ENCODE assay signal across 10 cellular contexts in the genomic region with DNA sequence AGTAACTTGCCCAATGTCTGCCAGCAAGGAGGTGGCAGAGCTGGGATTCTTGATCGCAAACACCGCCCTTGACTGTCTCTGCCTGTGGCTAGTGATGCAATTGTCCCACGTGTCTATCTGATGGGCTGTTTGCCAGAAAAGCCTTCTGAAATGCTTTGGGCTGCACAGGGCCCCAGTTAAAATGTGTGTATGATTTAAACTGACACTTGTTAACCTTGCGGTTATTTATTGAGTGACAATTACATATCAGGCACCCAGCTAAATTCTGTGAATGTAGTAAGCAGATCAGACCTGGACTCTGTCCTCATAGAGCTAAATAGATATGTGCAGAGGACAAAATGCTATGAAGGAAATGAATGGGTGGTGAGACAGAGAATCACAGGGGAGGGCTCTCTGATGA. TPM values are rescaled to one million over a fixed set of nuclear protein-coding genes. Genes with fewer than 3 reads are reported as not detected.
DNase-seq lines count a peak whose midpoint lies in the region; ATAC-seq and TF ChIP-seq lines count a peak whose summit lies in the region.
"Had no signal": no experiment of that assay in that cellular context is flagged by ENCODE, and none has a peak within 500 bp of the region (broad histone marks: within the 10 kb centered on the region; RNA-seq: fewer than 3 reads in every experiment).

No MANE protein-coding gene starts in this region.

- peak; percentile 68 for DNase-seq in activated naive CD4-positive, alpha-beta T cell treated with Interleukin-2 at 50 U/mL for 16 hours
- DNase-seq in activated naive CD4-positive, alpha-beta T cell treated with anti-CD3 and anti-CD28 coated beads, Interleukin-2, amount 50 U/mL, for 72 hours (ENCODE audit: low spot score in 2 of 2), result no peak
- peak; percentile 14 for DNase-seq in SK-N-MC (ENCODE audit: low read depth, low spot score)
- DNase-seq in adrenal gland, result peak; percentile 87 to 95 (median 93)
- peak; percentile 31 to 44 for DNase-seq in left colon
- DNase-seq in testis, result peak; percentile 69
- DNase-seq in DMS114 treated with DMSO at 0.1 percent for 48 hours (lab: John Stamatoyannopoulos, UW; ENCODE audit: unreplicated experiment), result no peak

- no peak overlapping the region for H3K9ac ChIP-seq in SK-N-MC (ENCODE audit: insufficient read length)

- H3K4me1 ChIP-seq in adrenal gland (replicated peaks in 1 of 2) (peaks cover 0 to 16% of the 10 kb centered on the region in 2 donors), testis (no peaks in the 10 kb centered on the region)

- no peak overlapping the region for H3K27ac ChIP-seq in SK-N-MC
- peak overlapping the region in 2 of 5 donors; percentile 12 to 48 for H3K27ac ChIP-seq in adrenal gland
- H3K27ac ChIP-seq in testis, result no peak overlapping the region
- H3K27ac ChIP-seq: suprapubic skin had no signal

- peaks cover 0 to 7% of the 10 kb centered on the region in 2 donors for H3K9me3 Mint-ChIP-seq in activated naive CD4-positive, alpha-beta T cell treated with anti-CD3 and anti-CD28 coated beads, Interleukin-2, amount 50 U/mL, for 72 hours

- TF ChIP-seq POLR2A in adrenal gland (IDR thresholded peaks at IDR 0.05), result no peak
- TF ChIP-seq POLR2A in testis (IDR thresholded peaks at IDR 0.05), result no peak

- no peak overlapping the region for H3K27ac Mint-ChIP-seq in activated naive CD4-positive, alpha-beta T cell treated with anti-CD3 and anti-CD28 coated beads, Interleukin-2, amount 50 U/mL, for 72 hours
- H3K27ac Mint-ChIP-seq: brain had no signal

- no peaks in the 10 kb centered on the region for H3K27me3 ChIP-seq in adrenal gland
- H3K27me3 ChIP-seq in testis, result no peaks in the 10 kb centered on the region
- H3K27me3 ChIP-seq: suprapubic skin had no signal

- H3K36me3 Mint-ChIP-seq in activated naive CD4-positive, alpha-beta T cell treated with anti-CD3 and anti-CD28 coated beads, Interleukin-2, amount 50 U/mL, for 72 hours, result peaks cover 0 to 15% of the 10 kb centered on the region in 2 donors
- H3K36me3 Mint-ChIP-seq: brain had no signal

- ATAC-seq in activated naive CD4-positive, alpha-beta T cell treated with anti-CD3 and anti-CD28 coated beads, Interleukin-2, amount 50 U/mL, for 72 hours, result no peak
- ATAC-seq in left colon (peak; percentile 71), GM19328 (IDR thresholded peaks at IDR 0.05; ENCODE audit: unreplicated experiment) (no peak)

- intact Hi-C loops in adrenal gland (cut with DNase I), result no loop called here
- intact Hi-C loops in left colon (cut with DNase I, micrococcal nuclease), result no loop called here
- intact Hi-C loops in testis (cut with DNase I; ENCODE audit: low total_unique reads), result no loop called here

- 7 to 16% (median 11%) methylated on average over 4 of the region's 4 CpGs for WGBS in adrenal gland, 4 donors
- WGBS in testis, 2 donors, result 46 to 59% methylated on average over 4 of the region's 4 CpGs

- no peak for TF ChIP-seq CTCF in adrenal gland (IDR thresholded peaks at IDR 0.05)
- TF ChIP-seq CTCF in testis (IDR thresholded peaks at IDR 0.05), result no peak

- H3K36me3 ChIP-seq in SK-N-MC (ENCODE audit: insufficient read depth, low read length) (no peaks in the 10 kb centered on the region), adrenal gland (replicated peaks in 1 of 2) (no peaks in the 10 kb centered on the region), testis (ENCODE audit: low read depth, missing control alignments) (no peaks in the 10 kb centered on the region)
- H3K36me3 ChIP-seq: suprapubic skin had no signal

- H3K9me3 ChIP-seq in SK-N-MC (ENCODE audit: low read depth, low read length) (no peaks in the 10 kb centered on the region), adrenal gland (replicated peaks in 1 of 3) (peaks cover 0 to 4% (median 0%) of the 10 kb centered on the region in 3 donors), testis (no peaks in the 10 kb centered on the region)
- H3K9me3 ChIP-seq: suprapubic skin had no signal

- H3K4me3 ChIP-seq in SK-N-MC (no peak overlapping the region), adrenal gland (no peak overlapping the region), testis (no peak overlapping the region)
- H3K4me3 ChIP-seq: suprapubic skin had no signal

RNA-seq across cellular contexts. Expression of a gene that starts 11.6 kb away (rescaled TPM):
- under 1 TPM in 1 of 2 donors, not detected in 1; 0.08 TPM for total RNA-seq in activated naive CD4-positive, alpha-beta T cell treated with anti-CD3 and anti-CD28 coated beads, Interleukin-2, amount 50 U/mL, for 72 hours
- total RNA-seq in adrenal gland (not detected), left colon (not detected), testis (not detected)
- polyA plus RNA-seq in adrenal gland (not detected), testis (ENCODE audit: insufficient read depth, low read depth, low replicate concordance) (0.15 TPM)
- total RNA-seq: suprapubic skin had no signal

Comparison
In these comparisons a context has a peak if more than half of its experiments do, and no peak if none do; other contexts are left out.
1. DNase-seq: peak in activated naive CD4-positive, alpha-beta T cell treated with Interleukin-2 at 50 U/mL for 16 hours (single experiment), SK-N-MC (single experiment), adrenal gland (7 of 7), left colon (2 of 2) and testis (single experiment); none in activated naive CD4-positive, alpha-beta T cell treated with anti-CD3 and anti-CD28 coated beads, Interleukin-2, amount 50 U/mL, for 72 hours (0 of 2) and DMS114 treated with DMSO at 0.1 percent for 48 hours (single experiment).